ENCODE assay signal across 29 cellular contexts in genomic region chr10:58868736-58869435, GRCh38.
DNase-seq lines count a peak whose midpoint lies in the region; ATAC-seq and TF ChIP-seq lines count a peak whose summit lies in the region.
"Had no signal": no experiment of that assay in that cellular context is flagged by ENCODE, and none has a peak within 500 bp of the region (broad histone marks: within the 10 kb centered on the region; RNA-seq: fewer than 3 reads in every experiment).

No MANE protein-coding gene starts in this region.

- H3K4me3 ChIP-seq in epithelial cell of esophagus (ENCODE audit: low read length) (no peak overlapping the region), skeletal muscle satellite cell (ENCODE audit: low read length) (no peak overlapping the region)
- H3K4me3 ChIP-seq: colonic mucosa, gastroesophageal sphincter, sigmoid colon had no signal

- H3K27me3 ChIP-seq in skeletal muscle satellite cell (ENCODE audit: control insufficient read depth, insufficient read depth, low read length) = no peaks in the 10 kb centered on the region
- H3K27me3 ChIP-seq: colonic mucosa, gastroesophageal sphincter, sigmoid colon had no signal

- peak overlapping the region; percentile 40 for H3K4me2 ChIP-seq in skeletal muscle satellite cell (ENCODE audit: low read length)

- peak; percentile 11 for DNase-seq in GM04504 (ENCODE audit: low read depth)
- peak; percentile 14 for DNase-seq in NCI-H226
- DNase-seq in epithelial cell of esophagus (ENCODE audit: low read depth) = peak; percentile 20
- DNase-seq in T-helper 1 cell = no peak
- DNase-seq: activated CD4-positive, alpha-beta memory T cell treated with anti-CD3 and anti-CD28 coated beads for 36 hours; activated CD8-positive, alpha-beta memory T cell treated with anti-CD3 and anti-CD28 coated beads, Interleukin-2, amount 50 U/mL, for 4 hours; activated naive CD4-positive, alpha-beta T cell treated with anti-CD3 and anti-CD28 coated beads for 36 hours; amygdala; CD8-positive, alpha-beta T cell; colonic mucosa; DMS 273 treated with DMSO at 0.1 percent for 48 hours; effector CD8-positive, alpha-beta T cell; erythroblast; hippocampal formation; immature natural killer cell; Kasumi-1; NCI-H1694; NCI-H510A; NK-92 treated with Interleukin-12 subunit alpha and Interleukin-12 subunit beta, amount 100 ng/mL, for 24 hours; PC-3; Right ventricle myocardium superior; sigmoid colon; stimulated activated CD4-positive, alpha-beta T cell treated with anti-CD3 and anti-CD28 coated beads, Interleukin-15, amount 100 ng/mL, for 24 hours; stimulated activated naive CD4-positive, alpha-beta T cell treated with Interleukin-2 at 50 U/mL for 16 hours had no signal

- H3K9ac ChIP-seq in skeletal muscle satellite cell (ENCODE audit: low read depth, low read length) = no peak overlapping the region

- peaks cover 10% of the 10 kb centered on the region for H3K4me1 ChIP-seq in skeletal muscle satellite cell (ENCODE audit: control insufficient read depth, insufficient read depth, low read length)
- H3K4me1 ChIP-seq: colonic mucosa, gastroesophageal sphincter, sigmoid colon had no signal

- ATAC-seq in HG02642 (IDR thresholded peaks at IDR 0.05; ENCODE audit: poor library complexity, unreplicated experiment) = no peak
- no peak for ATAC-seq in HG03565 (IDR thresholded peaks at IDR 0.05; ENCODE audit: unreplicated experiment)
- ATAC-seq: CD8-positive, alpha-beta T cell; gastroesophageal sphincter; HCT116; PC-3 had no signal

- TF ChIP-seq CTCF in epithelial cell of esophagus (IDR thresholded peaks at IDR 0.05; ENCODE audit: insufficient read depth, low read depth, low read length, missing control alignments) = no peak

- H3K36me3 ChIP-seq in skeletal muscle satellite cell (ENCODE audit: insufficient read depth, low read length) = no peaks in the 10 kb centered on the region
- H3K36me3 ChIP-seq: colonic mucosa, gastroesophageal sphincter, sigmoid colon had no signal

- no peaks in the 10 kb centered on the region for H3K9me3 ChIP-seq in skeletal muscle satellite cell (replicated peaks; ENCODE audit: low read length)
- H3K9me3 ChIP-seq: colonic mucosa, sigmoid colon had no signal

Comparison
In these comparisons a context has a peak if more than half of its experiments do, and no peak if none do; other contexts are left out.
1. DNase-seq: peak in GM04504 (single experiment), NCI-H226 (single experiment) and epithelial cell of esophagus (single experiment); none in T-helper 1 cell (0 of 5).